Comparison of ENCODE assay signal across 8 cellular contexts in the genomic region with DNA sequence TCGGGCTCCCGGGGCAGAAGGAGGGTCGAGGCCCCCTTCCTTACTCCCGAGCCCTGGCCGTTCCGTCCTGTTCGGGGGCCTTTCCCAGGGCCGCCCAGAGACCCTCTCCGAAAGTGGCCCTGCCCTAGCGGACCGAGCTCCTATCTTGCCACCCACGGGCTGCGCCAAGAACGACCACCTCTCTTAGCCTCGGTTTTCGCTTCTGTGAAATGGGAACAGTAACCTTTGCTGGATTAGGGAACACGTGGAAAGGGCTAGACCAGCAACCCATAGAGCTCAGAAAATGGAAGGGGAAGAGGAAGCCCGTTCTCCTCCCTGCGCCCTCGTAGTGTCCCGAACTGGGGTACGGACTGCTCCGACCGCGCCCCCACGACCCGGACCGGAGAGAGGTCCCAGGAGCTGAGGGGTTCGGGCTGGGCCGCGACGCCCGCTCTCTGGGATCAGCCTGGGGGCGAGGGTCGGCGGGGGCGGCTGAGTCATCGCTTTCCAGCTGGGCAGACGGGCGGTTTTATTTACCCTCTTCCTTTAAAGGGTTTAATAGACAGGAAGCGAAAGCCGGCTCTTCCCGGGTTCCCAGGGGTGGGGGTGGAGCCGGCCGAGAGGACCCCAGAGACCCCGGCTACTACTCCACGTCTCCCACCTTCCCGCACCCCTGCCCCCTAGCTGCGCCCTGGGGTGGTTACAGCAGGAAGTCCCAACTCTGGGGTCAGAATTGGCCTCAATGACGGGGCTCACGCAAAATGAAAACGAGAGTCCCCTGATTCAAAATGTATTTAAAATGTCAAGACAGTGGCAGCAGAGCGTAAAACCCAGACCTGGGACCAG. TPM values are rescaled to one million over a fixed set of nuclear protein-coding genes. Genes with fewer than 3 reads are reported as not detected.
A peak's percentile ranks its signal among the peaks of the same experiment; 100 is the strongest.
DNase-seq lines count a peak whose midpoint lies in the region; ATAC-seq and TF ChIP-seq lines count a peak whose summit lies in the region.

No MANE protein-coding gene starts in this region.

- H3K9me3 ChIP-seq in RWPE2 (ENCODE audit: severe bottlenecking): no peaks in the 10 kb centered on the region
- no peaks in the 10 kb centered on the region for H3K9me3 ChIP-seq in lower lobe of right lung
- H3K9me3 ChIP-seq in testis: no peaks in the 10 kb centered on the region

- intact Hi-C loops in lower lobe of right lung (cut with DNase I): no loop called here
- intact Hi-C loops in testis (cut with DNase I; ENCODE audit: low total_unique reads): no loop called here

- H3K36me3 Mint-ChIP-seq in chondrocyte (ENCODE audit: low read depth): no peaks in the 10 kb centered on the region

- no peaks in the 10 kb centered on the region for H3K27me3 Mint-ChIP-seq in chondrocyte (ENCODE audit: low read depth)

- H3K9me3 Mint-ChIP-seq in chondrocyte (ENCODE audit: low read depth): no peaks in the 10 kb centered on the region

- TF ChIP-seq CTCF in RWPE2 (IDR thresholded peaks at IDR 0.05; ENCODE audit: poor library complexity, severe bottlenecking) (no peak), chondrocyte (IDR thresholded peaks at IDR 0.05) (no peak), lower lobe of right lung (IDR thresholded peaks at IDR 0.05) (no peak), testis (IDR thresholded peaks at IDR 0.05) (peak in 2 of 3 experiments; percentile 23 to 53)

- H3K4me3 ChIP-seq in RWPE2 (ENCODE audit: severe bottlenecking) (peak overlapping the region; percentile 78), lower lobe of right lung (peak overlapping the region; percentile 62), testis (peak overlapping the region; percentile 34 to 50)

- no peaks in the 10 kb centered on the region for H3K27me3 ChIP-seq in RWPE2 (ENCODE audit: insufficient read depth, poor library complexity, severe bottlenecking)
- H3K27me3 ChIP-seq in lower lobe of right lung (ENCODE audit: low read depth): peaks cover 14% of the 10 kb centered on the region
- H3K27me3 ChIP-seq in testis: no peaks in the 10 kb centered on the region

- H3K4me1 ChIP-seq in RWPE2 (ENCODE audit: insufficient read depth, poor library complexity, severe bottlenecking) (peaks cover 19% of the 10 kb centered on the region), lower lobe of right lung (peaks cover 32% of the 10 kb centered on the region), testis (peaks cover 12% of the 10 kb centered on the region)

- ATAC-seq in HG02798 (IDR thresholded peaks at IDR 0.05; ENCODE audit: poor library complexity, unreplicated experiment) (peak; percentile 30), RWPE2 (ENCODE audit: low read depth) (peak; percentile 15), lower lobe of right lung (peak; percentile 6 to 46), GM19467 (IDR thresholded peaks at IDR 0.05; ENCODE audit: unreplicated experiment) (no peak)

- DNase-seq in NCI-H1105 (lab: John Stamatoyannopoulos, UW) (peak; percentile 14), NCI-H1105 treated with DMSO at 0.1 percent for 48 hours (lab: John Stamatoyannopoulos, UW) (no peak), RWPE2 (ENCODE audit: low spot score) (peak; percentile 81), chondrocyte (ENCODE audit: low spot score) (peak; percentile 91), lower lobe of right lung (peak; percentile 68), testis (no peak)

- H3K4me1 Mint-ChIP-seq in chondrocyte (ENCODE audit: low read depth): peaks cover 49% of the 10 kb centered on the region

- peak overlapping the region; percentile 93 for H3K27ac ChIP-seq in RWPE2 (ENCODE audit: poor library complexity, severe bottlenecking)
- peak overlapping the region; percentile 82 for H3K27ac ChIP-seq in lower lobe of right lung
- peak overlapping the region in 1 of 2 donors; percentile 14 for H3K27ac ChIP-seq in testis

- H3K4me3 Mint-ChIP-seq in chondrocyte (ENCODE audit: unreplicated experiment): peak overlapping the region; percentile 70

- 6 to 7% methylated on average over 18 to 53 of the region's 53 CpGs for WGBS in testis, 2 donors

- peaks cover 22% of the 10 kb centered on the region for H3K36me3 ChIP-seq in RWPE2 (ENCODE audit: low read depth)
- no peaks in the 10 kb centered on the region for H3K36me3 ChIP-seq in lower lobe of right lung
- no peaks in the 10 kb centered on the region for H3K36me3 ChIP-seq in testis (ENCODE audit: low read depth, missing control alignments)

- peak overlapping the region; percentile 96 for H3K27ac Mint-ChIP-seq in chondrocyte (ENCODE audit: unreplicated experiment)

- no peak for TF ChIP-seq POLR2A in testis (IDR thresholded peaks at IDR 0.05)

RNA-seq across cellular contexts. Expression of gene PHLDA2, which starts 0.9 kb away (rescaled TPM):
- total RNA-seq in chondrocyte (63.9 to 69.0 TPM (median 64.4 TPM) in 3 replicates), lower lobe of right lung (7.2 TPM), testis (1 to 10 TPM; 2.2 to 4.0 TPM)
- polyA plus RNA-seq in testis (ENCODE audit: insufficient read depth, low read depth, low replicate concordance): 0.62 TPM

RNA-seq across cellular contexts. Expression of gene CDKN1C, which starts 44.5 kb away (rescaled TPM):
- total RNA-seq in chondrocyte (5.4 to 15.7 TPM (median 14.6 TPM) in 3 replicates), lower lobe of right lung (39.5 TPM), testis (10 to 100 TPM; 24.3 to 34.9 TPM)
- polyA plus RNA-seq in testis (ENCODE audit: insufficient read depth, low read depth, low replicate concordance): 15.2 TPM

Comparison
In these comparisons a context has a peak if more than half of its experiments do, and no peak if none do; other contexts are left out.
1. DNase-seq: peak in NCI-H1105 (single experiment), RWPE2 (single experiment), chondrocyte (single experiment) and lower lobe of right lung (single experiment); none in NCI-H1105 treated with DMSO at 0.1 percent for 48 hours (single experiment) and testis (single experiment).
2. CTCF ChIP-seq: peak in testis (2 of 3); none in RWPE2 (single experiment), chondrocyte (single experiment) and lower lobe of right lung (single experiment).
3. Peak in every context shown above with its lines, with median percentiles within 50 percentile points of each other: H3K4me3 ChIP-seq.